11 cellular contexts compared by ENCODE assay signal in the genomic region with DNA sequence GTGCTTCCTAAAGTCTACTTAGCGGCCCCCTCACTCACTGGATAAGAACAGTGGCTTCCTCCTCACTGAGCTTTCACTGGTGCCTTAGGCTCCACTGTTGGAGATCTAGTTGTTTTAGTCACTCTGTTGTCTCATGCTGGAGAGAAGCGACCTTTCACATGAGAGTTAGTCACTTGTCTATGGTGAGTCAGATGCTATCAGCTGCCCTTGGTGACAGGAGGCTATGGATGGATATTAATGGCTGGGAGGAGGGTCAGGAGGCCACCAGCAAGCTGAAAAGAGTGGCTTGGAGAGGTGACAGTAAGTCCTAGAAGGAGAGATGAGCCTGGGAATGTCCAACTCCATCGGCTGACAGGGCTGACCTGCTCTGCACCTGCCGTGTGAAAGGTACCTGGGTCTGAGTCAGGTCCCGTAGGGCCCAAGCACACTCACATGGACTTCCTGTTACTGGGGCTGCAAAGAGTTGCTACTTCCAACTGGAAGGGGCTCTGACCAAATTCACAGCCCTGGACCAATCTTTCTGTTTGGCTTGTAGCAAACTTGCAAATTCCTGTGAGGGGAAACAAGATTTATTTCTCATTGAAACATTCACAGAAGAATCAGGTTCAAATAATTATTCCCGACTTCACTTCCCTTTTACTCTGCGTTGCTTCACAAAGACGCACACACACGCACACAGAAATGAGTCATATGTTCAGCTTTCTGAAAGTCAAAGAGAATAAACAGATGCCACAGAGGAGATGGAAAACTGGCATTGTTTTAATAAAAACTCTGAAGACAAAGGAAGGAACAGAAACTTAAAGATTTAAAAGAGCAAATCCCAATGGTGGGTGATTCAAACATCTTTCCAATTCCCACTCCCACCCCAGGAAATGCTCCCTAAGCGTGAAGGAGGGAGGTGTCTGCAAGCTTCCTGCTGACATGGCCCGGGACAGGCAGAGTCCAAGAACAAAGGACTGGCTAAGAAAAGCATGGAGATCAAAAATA.
DNase-seq lines count a peak whose midpoint lies in the region; ATAC-seq, FAIRE-seq and TF ChIP-seq lines count a peak whose summit lies in the region.
"Had no signal": no experiment of that assay in that cellular context is flagged by ENCODE, and none has a peak within 500 bp of the region (broad histone marks: within the 10 kb centered on the region; RNA-seq: fewer than 3 reads in every experiment).

No MANE protein-coding gene starts in this region.

- intact Hi-C loops in PC-3 (cut with micrococcal nuclease) = loop anchor here (5.0 kb wide), 1 partner anchor 38 kb away; no protein-coding TSS in a partner anchor
- intact Hi-C loops in esophagus squamous epithelium (cut with DNase I) = no loop called here

- H3K4me3 ChIP-seq in PC-3 (ENCODE audit: low read length) = peak overlapping the region; percentile 11; the same call in 1 of the 2 replicates
- H3K4me3 ChIP-seq in esophagus squamous epithelium = no peak overlapping the region
- no peak overlapping the region for H3K4me3 ChIP-seq in retinal pigment epithelial cell (ENCODE audit: low read length)

- H3K4me1 ChIP-seq in PC-3 (ENCODE audit: insufficient read depth, low read length) (peaks cover 32% of the 10 kb centered on the region), esophagus squamous epithelium (peaks cover 0 to 17% (median 13%) of the 10 kb centered on the region in 3 donors)

- CTCF ChIA-PET in PC-3 (lab: Charles Lee) = interaction anchor here (0.6 kb wide), 1 partner anchor 136 kb away, joined by 3 read pairs; no protein-coding TSS in a partner anchor

- TF ChIP-seq POLR2A in esophagus squamous epithelium (IDR thresholded peaks at IDR 0.05) = no peak
- no peak for TF ChIP-seq POLR2A in GM12891 (IDR thresholded peaks at IDR 0.05; ENCODE audit: low read depth, low read length)

- no TSS peak for BruUV-seq in PC-3 (replicated peaks; lab: Mats Ljungman, UMichigan)

- peak overlapping the region; percentile 71 for H3K4me2 ChIP-seq in PC-3 (ENCODE audit: low read length)

- H3K79me2 ChIP-seq in PC-3 (ENCODE audit: low read length) = no peaks in the 10 kb centered on the region

- no peaks in the 10 kb centered on the region for H4K20me1 ChIP-seq in PC-3 (ENCODE audit: low read length)

- no peaks in the 10 kb centered on the region for H3K9me2 ChIP-seq in PC-3 (replicated peaks; ENCODE audit: low read length)

- peak; percentile 91 for ATAC-seq in PC-3
- no peak for ATAC-seq in GM19397 (IDR thresholded peaks at IDR 0.05; ENCODE audit: unreplicated experiment)

- FAIRE-seq in GM12891 (lab: Jason Lieb, UNC) = no peak
- FAIRE-seq: GM18507 had no signal

- peak; percentile 86 for DNase-seq in EL
- peak; percentile 77 for DNase-seq in PC-3
- no peak for DNase-seq in esophagus squamous epithelium (lab: John Stamatoyannopoulos, UW)
- peak; percentile 14 for DNase-seq in retinal pigment epithelial cell (ENCODE audit: low read depth)
- DNase-seq in GM12891 (ENCODE audit: insufficient read length, low spot score) = no peak
- DNase-seq in stimulated activated CD4-positive, alpha-beta T cell treated with anti-CD3 and anti-CD28 coated beads, Interleukin-15, amount 100 ng/mL, for 24 hours = no peak
- DNase-seq in NCI-H774 (lab: John Stamatoyannopoulos, UW) = no peak
- DNase-seq: left cardiac atrium, NCI-H526 treated with DMSO at 0.1 percent for 48 hours had no signal

- 27 to 32% methylated on average over 8 to 11 of the region's 11 CpGs for WGBS in esophagus squamous epithelium, 2 donors

- POLR2A ChIA-PET in PC-3 (lab: Charles Lee; ENCODE audit: unreplicated experiment) = interaction anchor here (0.7 kb wide), 1 partner anchor 88 kb away, joined by 5 read pairs; no protein-coding TSS in a partner anchor

- no peaks in the 10 kb centered on the region for H3K36me3 ChIP-seq in PC-3 (ENCODE audit: low read depth, low read length)
- no peaks in the 10 kb centered on the region for H3K36me3 ChIP-seq in esophagus squamous epithelium

- H2AFZ ChIP-seq in PC-3 (ENCODE audit: low read length) = peak overlapping the region; percentile 55; the same call in 1 of the 2 replicates

- H3K9ac ChIP-seq in PC-3 (ENCODE audit: low read length) = peak overlapping the region; percentile 61

- TF ChIP-seq CTCF in PC-3 (conservative IDR thresholded peaks at IDR 0.05; ENCODE audit: low read depth, low read length) (no peak), esophagus squamous epithelium (IDR thresholded peaks at IDR 0.05) (no peak), retinal pigment epithelial cell (conservative IDR thresholded peaks at IDR 0.05; ENCODE audit: low read depth, low read length) (no peak)

- H3K27ac ChIP-seq in PC-3 (ENCODE audit: low read length) = peak overlapping the region; percentile 95
- H3K27ac ChIP-seq in esophagus squamous epithelium = peak overlapping the region; percentile 56 to 81 (median 72)

- no peaks in the 10 kb centered on the region for H3K27me3 ChIP-seq in PC-3 (ENCODE audit: low read length)
- no peaks in the 10 kb centered on the region for H3K27me3 ChIP-seq in esophagus squamous epithelium

- no peaks in the 10 kb centered on the region for H3F3A ChIP-seq in PC-3 (ENCODE audit: low read length, unreplicated experiment)

- H3K9me3 ChIP-seq in PC-3 (ENCODE audit: low read length) = no peaks in the 10 kb centered on the region
- no peaks in the 10 kb centered on the region for H3K9me3 ChIP-seq in esophagus squamous epithelium

TF ChIP-seq in GM12891, 5 proteins besides CTCF, POLR2A, EP300 and RAD21:
- no peak for TF ChIP-seq POU2F2 (IDR thresholded peaks at IDR 0.05; ENCODE audit: low read depth, low read length)
- no peak for TF ChIP-seq TAF1 (IDR thresholded peaks at IDR 0.05; ENCODE audit: low read depth, low read length)
- TF ChIP-seq SPI1 (IDR thresholded peaks at IDR 0.05; ENCODE audit: low read depth, low read length) = no peak
- TF ChIP-seq PAX5 (IDR thresholded peaks at IDR 0.05; ENCODE audit: insufficient read depth, low read length, severe bottlenecking) = no peak
- TF ChIP-seq POLR2AphosphoS5 (IDR thresholded peaks at IDR 0.05; ENCODE audit: low read depth, low read length) = no peak

Comparison
In these comparisons a context has a peak if more than half of its experiments do, and no peak if none do; other contexts are left out.
1. DNase-seq: peak in EL (single experiment), PC-3 (single experiment) and retinal pigment epithelial cell (single experiment); none in esophagus squamous epithelium (single experiment), GM12891 (single experiment), stimulated activated CD4-positive, alpha-beta T cell treated with anti-CD3 and anti-CD28 coated beads, Interleukin-15, amount 100 ng/mL, for 24 hours (single experiment) and NCI-H774 (single experiment).